Comparison of ENCODE assay signal across 7 cellular contexts in the genomic region with DNA sequence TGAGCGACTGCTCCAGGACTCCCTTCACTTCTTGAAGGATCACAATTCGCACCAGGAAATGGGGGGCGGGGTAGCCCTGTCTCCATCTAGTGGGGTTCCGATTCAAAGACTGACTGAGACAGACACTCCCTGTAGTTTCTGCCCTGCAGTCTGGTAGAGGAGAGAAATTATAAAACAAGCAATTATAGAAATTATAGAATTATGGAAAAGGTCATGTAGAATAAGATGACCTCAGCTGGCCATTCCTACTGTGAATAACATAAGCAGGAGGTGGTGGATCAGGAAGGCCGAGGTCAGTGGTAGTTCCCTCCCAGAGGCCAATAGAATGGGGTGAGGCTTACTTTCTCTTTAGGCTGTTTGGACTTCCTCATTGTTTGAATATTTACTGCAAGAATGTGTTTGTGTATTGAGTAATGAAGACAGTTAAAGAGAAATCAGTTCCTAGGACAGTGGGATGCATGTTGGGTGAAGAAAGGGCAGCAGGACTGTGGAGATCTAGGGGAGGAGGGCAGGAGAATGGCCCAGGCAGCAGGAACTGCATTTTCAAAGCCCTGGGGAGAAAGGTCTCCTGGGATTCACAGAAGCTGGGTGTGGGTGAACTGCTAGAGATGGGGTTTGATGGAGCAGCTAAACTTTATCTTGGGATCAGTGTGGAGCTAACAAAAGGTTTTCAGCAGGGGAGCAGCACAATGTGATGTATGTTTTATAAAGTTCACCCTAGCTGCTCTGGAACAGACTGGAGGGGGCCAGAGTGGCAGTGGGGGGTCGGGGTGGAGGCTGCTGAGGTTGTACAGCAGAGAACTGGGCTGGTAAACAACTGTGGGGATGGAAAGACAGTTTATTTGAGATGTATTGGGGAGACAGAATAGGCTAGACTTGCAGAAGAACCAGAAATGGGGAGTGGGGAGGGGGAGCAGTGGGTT. TPM values are rescaled to one million over a fixed set of nuclear protein-coding genes. Genes with fewer than 3 reads are reported as not detected.
DNase-seq lines count a peak whose midpoint lies in the region; ATAC-seq, FAIRE-seq and TF ChIP-seq lines count a peak whose summit lies in the region.

No MANE protein-coding gene starts in this region.

- TF ChIP-seq POLR2A in GM12891 (IDR thresholded peaks at IDR 0.05; ENCODE audit: low read depth, low read length) (peak; percentile 52; the same call in 1 of the 2 replicates), vagina (IDR thresholded peaks at IDR 0.05) (no peak)

- no peak for DNase-seq in GM12891 (ENCODE audit: insufficient read length, low spot score)
- peak; percentile 75 for DNase-seq in NOMO-1 treated with DMSO at 0.1 percent for 48 hours (lab: John Stamatoyannopoulos, UW; ENCODE audit: unreplicated experiment)
- DNase-seq in caudate nucleus (lab: John Stamatoyannopoulos, UW), result peak in 1 of 61 donors; percentile 9
- DNase-seq in medulla oblongata (ENCODE audit: extremely low spot score), result peak; percentile 48
- DNase-seq in vagina (ENCODE audit: extremely low spot score in 2 of 2), result no peak

- H3K27me3 ChIP-seq in vagina, result no peaks in the 10 kb centered on the region

- peak overlapping the region; percentile 24 for H3K27ac ChIP-seq in caudate nucleus (ENCODE audit: low read depth, low read length)
- peak overlapping the region; percentile 91 for H3K27ac ChIP-seq in vagina

- ATAC-seq in GM21717 (IDR thresholded peaks at IDR 0.05; ENCODE audit: unreplicated experiment) (no peak), GM21528 (IDR thresholded peaks at IDR 0.05; ENCODE audit: low FRiP score, unreplicated experiment) (no peak)

- peaks cover 31% of the 10 kb centered on the region for H3K4me1 ChIP-seq in vagina

- peak; percentile 20 for FAIRE-seq in GM12891 (lab: Jason Lieb, UNC)

- H3K4me3 ChIP-seq in vagina, result no peak overlapping the region

- H3K9me3 ChIP-seq in vagina, result peaks cover 11% of the 10 kb centered on the region

- intact Hi-C loops in vagina (cut with DNase I), result loop anchor here (10.0 kb wide), 1 partner anchor 59 kb away; the partner anchor contains the start of gene NECAB3

- no peak for TF ChIP-seq CTCF in vagina (IDR thresholded peaks at IDR 0.05)

- no peaks in the 10 kb centered on the region for H3K36me3 ChIP-seq in vagina

TF ChIP-seq in GM12891, 5 proteins besides CTCF, POLR2A, EP300 and RAD21:
- TF ChIP-seq PAX5 (IDR thresholded peaks at IDR 0.05; ENCODE audit: insufficient read depth, low read length, severe bottlenecking) (no peak), POU2F2 (IDR thresholded peaks at IDR 0.05; ENCODE audit: low read depth, low read length) (no peak), POLR2AphosphoS5 (IDR thresholded peaks at IDR 0.05; ENCODE audit: low read depth, low read length) (no peak), SPI1 (IDR thresholded peaks at IDR 0.05; ENCODE audit: low read depth, low read length) (peak; percentile 80), TAF1 (IDR thresholded peaks at IDR 0.05; ENCODE audit: low read depth, low read length) (no peak)

RNA-seq across cellular contexts. Expression of gene ZNF341, which starts 2.1 kb away (rescaled TPM):
- polyA plus RNA-seq in GM12891 (2012; ENCODE audit: low read depth, missing spikeins), result 2.3 TPM
- total RNA-seq in vagina, result 4.2 TPM

RNA-seq across cellular contexts. Expression of gene PXMP4, which starts 13.8 kb away (rescaled TPM):
- 6.0 TPM for polyA plus RNA-seq in GM12891 (2012; ENCODE audit: low read depth, missing spikeins)
- 6.6 TPM for total RNA-seq in vagina

RNA-seq across cellular contexts. Expression of gene E2F1, which starts 47.7 kb away (rescaled TPM):
- polyA plus RNA-seq in GM12891 (2012; ENCODE audit: low read depth, missing spikeins), result 20.6 TPM
- total RNA-seq in vagina, result 0.49 TPM

RNA-seq across cellular contexts. Expression of gene NECAB3, which starts 59.7 kb away (rescaled TPM):
- 6.2 TPM for polyA plus RNA-seq in GM12891 (2012; ENCODE audit: low read depth, missing spikeins)
- 29.2 TPM for total RNA-seq in vagina

Comparison
In these comparisons a context has a peak if more than half of its experiments do, and no peak if none do; other contexts are left out.
1. DNase-seq: peak in NOMO-1 treated with DMSO at 0.1 percent for 48 hours (single experiment) and medulla oblongata (single experiment); none in GM12891 (single experiment) and vagina (0 of 2).